ENCODE assay signal across 20 cellular contexts in genomic region chr13:99341969-99342722, GRCh38. TPM values are rescaled to one million over a fixed set of nuclear protein-coding genes. Genes with fewer than 3 reads are reported as not detected.
DNase-seq lines count a peak whose midpoint lies in the region; ATAC-seq and TF ChIP-seq lines count a peak whose summit lies in the region.
"Had no signal": no experiment of that assay in that cellular context is flagged by ENCODE, and none has a peak within 500 bp of the region (broad histone marks: within the 10 kb centered on the region; RNA-seq: fewer than 3 reads in every experiment).

No MANE protein-coding gene starts in this region.

- H3K9me3 ChIP-seq in CD4-positive, CD25-positive, alpha-beta regulatory T cell (ENCODE audit: control insufficient read depth in 2 of 2, low read length in 2 of 2), result no peaks in the 10 kb centered on the region
- H3K9me3 ChIP-seq in CD8-positive, alpha-beta memory T cell (ENCODE audit: low read length), result no peaks in the 10 kb centered on the region
- no peaks in the 10 kb centered on the region for H3K9me3 ChIP-seq in naive thymus-derived CD4-positive, alpha-beta T cell (ENCODE audit: control insufficient read depth in 2 of 3, low read length in 3 of 3)
- no peaks in the 10 kb centered on the region for H3K9me3 ChIP-seq in ovary
- H3K9me3 ChIP-seq: A549, Peyer's patch had no signal

- no peak for DNase-seq in CD4-positive, CD25-positive, alpha-beta regulatory T cell
- no peak for DNase-seq in CD8-positive, alpha-beta memory T cell
- DNase-seq in activated B cell treated with CpG ODN at 0.5 μM for 24 hours (no peak), middle frontal gyrus (ENCODE audit: extremely low spot score, low spot score) (no peak), ovary (no peak), foreskin melanocyte (no peak)
- no peak for DNase-seq in naive thymus-derived CD4-positive, alpha-beta T cell
- DNase-seq in activated T-helper 1 cell treated with anti-CD3 and anti-CD28 coated beads, Interleukin-12 subunit alpha, Interleukin-12 subunit beta, Interleukin-2, Interleukin-4 antibody, amounts not matched to agents 30 ng/mL and 10 ng/mL and 1 ng/mL, durations not matched to agents 14 hours and 24 hours and 36 hours (ENCODE audit: low spot score), result no peak
- DNase-seq: Calu3, GOT3, IMR-90, NCI-H1105, NCI-H146, NCI-H2029, NCI-H226, NCI-H510A treated with DMSO at 0.1 percent for 48 hours, NCI-H748 treated with DMSO at 0.1 percent for 48 hours, Peyer's patch had no signal

- H3K27me3 Mint-ChIP-seq in CD4-positive, CD25-positive, alpha-beta regulatory T cell, result no peaks in the 10 kb centered on the region
- peaks cover 0 to 1% of the 10 kb centered on the region in 2 donors for H3K27me3 Mint-ChIP-seq in CD8-positive, alpha-beta memory T cell
- no peaks in the 10 kb centered on the region for H3K27me3 Mint-ChIP-seq in activated B cell treated with CpG ODN at 0.5 μM for 24 hours
- H3K27me3 Mint-ChIP-seq in naive thymus-derived CD4-positive, alpha-beta T cell, result no peaks in the 10 kb centered on the region
- no peaks in the 10 kb centered on the region for H3K27me3 Mint-ChIP-seq in activated T-helper 1 cell treated with anti-CD3 and anti-CD28 coated beads, Interleukin-12 subunit alpha, Interleukin-12 subunit beta, Interleukin-2, Interleukin-4 antibody, amounts not matched to agents 30 ng/mL and 10 ng/mL and 1 ng/mL, durations not matched to agents 14 hours and 24 hours and 36 hours (ENCODE audit: insufficient read depth)
- H3K27me3 Mint-ChIP-seq: B cell had no signal

- intact Hi-C loops in activated B cell treated with CpG ODN at 0.5 μM for 24 hours (cut with micrococcal nuclease), result no loop called here
- intact Hi-C loops in naive thymus-derived CD4-positive, alpha-beta T cell (cut with micrococcal nuclease), result loop anchor here in 1 of 2 donors (2.0 kb wide), 1 partner anchor 19 kb away; no protein-coding TSS in a partner anchor
- intact Hi-C loops in activated T-helper 1 cell treated with anti-CD3 and anti-CD28 coated beads, Interleukin-12 subunit alpha, Interleukin-12 subunit beta, Interleukin-2, Interleukin-4 antibody, amounts not matched to agents 30 ng/mL and 10 ng/mL and 1 ng/mL, durations not matched to agents 14 hours and 24 hours and 36 hours (cut with micrococcal nuclease), result no loop called here
- intact Hi-C loops in ovary (cut with DNase I), result no loop called here

- POLR2A ChIA-PET in CD8-positive, alpha-beta memory T cell (lab: Charles Lee), result interaction anchor here (1.4 kb wide), 1 partner anchor 20 kb away, joined by 4 read pairs; no protein-coding TSS in a partner anchor
- POLR2A ChIA-PET in activated B cell treated with CpG ODN at 0.5 μM for 24 hours (lab: Charles Lee), result interaction anchor here (0.7 to 0.9 kb wide), 3 partner anchors 25 to 56 kb away, joined by 3 to 5 read pairs (median 3); no protein-coding TSS in a partner anchor
- POLR2A ChIA-PET in naive thymus-derived CD4-positive, alpha-beta T cell (lab: Charles Lee), result interaction anchor here (0.8 to 5.4 kb wide), 9 partner anchors 10 to 39 kb away, joined by 3 to 57 read pairs (median 6); partner anchors contain the start of gene GPR183

- CTCF ChIA-PET in CD8-positive, alpha-beta memory T cell (lab: Charles Lee), result interaction anchor here (0.9 to 2.3 kb wide), 5 partner anchors 11 to 166 kb away, joined by 3 to 9 read pairs (median 4); no protein-coding TSS in a partner anchor
- CTCF ChIA-PET in activated B cell treated with CpG ODN at 0.5 μM for 24 hours (lab: Charles Lee), result no interaction called here
- CTCF ChIA-PET in naive thymus-derived CD4-positive, alpha-beta T cell (lab: Charles Lee), result interaction anchor here (0.7 to 2.3 kb wide), 6 partner anchors 10 to 142 kb away, joined by 3 to 10 read pairs (median 4); no protein-coding TSS in a partner anchor

- H3K4me3 Mint-ChIP-seq in CD4-positive, CD25-positive, alpha-beta regulatory T cell, result no peak overlapping the region
- H3K4me3 Mint-ChIP-seq in CD8-positive, alpha-beta memory T cell, result peak overlapping the region in 6 of 7 donors; percentile 67 to 90 (median 80)
- no peak overlapping the region for H3K4me3 Mint-ChIP-seq in activated B cell treated with CpG ODN at 0.5 μM for 24 hours
- H3K4me3 Mint-ChIP-seq in naive thymus-derived CD4-positive, alpha-beta T cell, result peak overlapping the region in 3 of 10 donors; percentile 22 to 65 (median 23)
- no peak overlapping the region for H3K4me3 Mint-ChIP-seq in activated T-helper 1 cell treated with anti-CD3 and anti-CD28 coated beads, Interleukin-12 subunit alpha, Interleukin-12 subunit beta, Interleukin-2, Interleukin-4 antibody, amounts not matched to agents 30 ng/mL and 10 ng/mL and 1 ng/mL, durations not matched to agents 14 hours and 24 hours and 36 hours
- H3K4me3 Mint-ChIP-seq: B cell had no signal

- H3K4me1 ChIP-seq in CD4-positive, CD25-positive, alpha-beta regulatory T cell (ENCODE audit: control insufficient read depth, insufficient read depth, low read length, poor library complexity, severe bottlenecking), result peaks cover 26% of the 10 kb centered on the region
- H3K4me1 ChIP-seq in CD8-positive, alpha-beta memory T cell (ENCODE audit: insufficient read depth, low read length), result peaks cover 73% of the 10 kb centered on the region
- H3K4me1 ChIP-seq in naive thymus-derived CD4-positive, alpha-beta T cell (ENCODE audit: control insufficient read depth in 2 of 2, insufficient read depth in 2 of 2, low read length in 2 of 2), result peaks cover 31 to 50% of the 10 kb centered on the region in 2 donors
- no peaks in the 10 kb centered on the region for H3K4me1 ChIP-seq in ovary (ENCODE audit: insufficient read depth)
- H3K4me1 ChIP-seq: A549, Peyer's patch had no signal

- H3K27ac Mint-ChIP-seq in CD4-positive, CD25-positive, alpha-beta regulatory T cell, result peak overlapping the region in 2 of 3 donors; percentile 37 to 78
- H3K27ac Mint-ChIP-seq in CD8-positive, alpha-beta memory T cell, result peak overlapping the region in 7 of 8 donors; percentile 9 to 95 (median 55)
- H3K27ac Mint-ChIP-seq in activated B cell treated with CpG ODN at 0.5 μM for 24 hours, result peak overlapping the region; percentile 19
- H3K27ac Mint-ChIP-seq in naive thymus-derived CD4-positive, alpha-beta T cell, result peak overlapping the region in 7 of 9 donors; percentile 28 to 99 (median 77)
- no peak overlapping the region for H3K27ac Mint-ChIP-seq in activated T-helper 1 cell treated with anti-CD3 and anti-CD28 coated beads, Interleukin-12 subunit alpha, Interleukin-12 subunit beta, Interleukin-2, Interleukin-4 antibody, amounts not matched to agents 30 ng/mL and 10 ng/mL and 1 ng/mL, durations not matched to agents 14 hours and 24 hours and 36 hours

- WGBS in ovary, 3 donors, result 95 to 97% (median 95%) methylated on average over 16 of the region's 16 CpGs

- TF ChIP-seq CTCF in activated B cell treated with CpG ODN at 0.5 μM for 24 hours (IDR thresholded peaks at IDR 0.05), result no peak
- no peak for TF ChIP-seq CTCF in ovary (IDR thresholded peaks at IDR 0.05)

- H3K4me3 ChIP-seq in CD4-positive, CD25-positive, alpha-beta regulatory T cell (ENCODE audit: low read depth, low read length), result peak overlapping the region; percentile 64
- H3K4me3 ChIP-seq in CD8-positive, alpha-beta memory T cell (ENCODE audit: low read length), result no peak overlapping the region
- no peak overlapping the region for H3K4me3 ChIP-seq in naive thymus-derived CD4-positive, alpha-beta T cell (ENCODE audit: low read length)
- no peak overlapping the region for H3K4me3 ChIP-seq in ovary
- H3K4me3 ChIP-seq: A549, Peyer's patch had no signal

- H3K27ac ChIP-seq in CD4-positive, CD25-positive, alpha-beta regulatory T cell (ENCODE audit: insufficient read depth, low read length, poor library complexity, severe bottlenecking), result no peak overlapping the region
- H3K27ac ChIP-seq in CD8-positive, alpha-beta memory T cell (ENCODE audit: low read depth, low read length), result no peak overlapping the region
- H3K27ac ChIP-seq in naive thymus-derived CD4-positive, alpha-beta T cell (ENCODE audit: low read depth, low read length), result no peak overlapping the region
- H3K27ac ChIP-seq in ovary, result no peak overlapping the region
- H3K27ac ChIP-seq: A549, Peyer's patch had no signal

- H3K27me3 ChIP-seq in CD4-positive, CD25-positive, alpha-beta regulatory T cell (ENCODE audit: control insufficient read depth, insufficient read depth, low read length), result no peaks in the 10 kb centered on the region
- no peaks in the 10 kb centered on the region for H3K27me3 ChIP-seq in CD8-positive, alpha-beta memory T cell (ENCODE audit: insufficient read depth, low read length, poor library complexity, severe bottlenecking)
- no peaks in the 10 kb centered on the region for H3K27me3 ChIP-seq in naive thymus-derived CD4-positive, alpha-beta T cell (ENCODE audit: control insufficient read depth in 2 of 2, insufficient read depth in 2 of 2, low read length in 2 of 2)
- no peaks in the 10 kb centered on the region for H3K27me3 ChIP-seq in ovary
- H3K27me3 ChIP-seq: Peyer's patch had no signal

- TF ChIP-seq EP300 in ovary (IDR thresholded peaks at IDR 0.05), result no peak

- no peak for ATAC-seq in CD4-positive, CD25-positive, alpha-beta regulatory T cell (ENCODE audit: low read depth in 2 of 2)
- no peak for ATAC-seq in activated B cell treated with CpG ODN at 0.5 μM for 24 hours (ENCODE audit: low read depth)
- ATAC-seq in naive thymus-derived CD4-positive, alpha-beta T cell, result no peak

- peaks cover 69% of the 10 kb centered on the region for H3K36me3 Mint-ChIP-seq in CD4-positive, CD25-positive, alpha-beta regulatory T cell
- peaks cover 28 to 80% (median 51%) of the 10 kb centered on the region in 3 donors for H3K36me3 Mint-ChIP-seq in CD8-positive, alpha-beta memory T cell
- H3K36me3 Mint-ChIP-seq in activated B cell treated with CpG ODN at 0.5 μM for 24 hours (ENCODE audit: low read depth), result peaks cover 76% of the 10 kb centered on the region
- H3K36me3 Mint-ChIP-seq in naive thymus-derived CD4-positive, alpha-beta T cell, result peaks cover 18 to 69% (median 56%) of the 10 kb centered on the region in 5 donors
- peaks cover 63% of the 10 kb centered on the region for H3K36me3 Mint-ChIP-seq in activated T-helper 1 cell treated with anti-CD3 and anti-CD28 coated beads, Interleukin-12 subunit alpha, Interleukin-12 subunit beta, Interleukin-2, Interleukin-4 antibody, amounts not matched to agents 30 ng/mL and 10 ng/mL and 1 ng/mL, durations not matched to agents 14 hours and 24 hours and 36 hours (ENCODE audit: low read depth)

- H3K9me3 Mint-ChIP-seq in CD4-positive, CD25-positive, alpha-beta regulatory T cell, result peaks cover 0 to 3% (median 0%) of the 10 kb centered on the region in 7 donors
- no peaks in the 10 kb centered on the region for H3K9me3 Mint-ChIP-seq in CD8-positive, alpha-beta memory T cell
- no peaks in the 10 kb centered on the region for H3K9me3 Mint-ChIP-seq in activated B cell treated with CpG ODN at 0.5 μM for 24 hours
- peaks cover 0 to 3% (median 0%) of the 10 kb centered on the region in 11 donors for H3K9me3 Mint-ChIP-seq in naive thymus-derived CD4-positive, alpha-beta T cell
- H3K9me3 Mint-ChIP-seq in activated T-helper 1 cell treated with anti-CD3 and anti-CD28 coated beads, Interleukin-12 subunit alpha, Interleukin-12 subunit beta, Interleukin-2, Interleukin-4 antibody, amounts not matched to agents 30 ng/mL and 10 ng/mL and 1 ng/mL, durations not matched to agents 14 hours and 24 hours and 36 hours, result no peaks in the 10 kb centered on the region

- H3K36me3 ChIP-seq in CD4-positive, CD25-positive, alpha-beta regulatory T cell (ENCODE audit: control insufficient read depth, insufficient read depth, low read length), result peaks cover 34% of the 10 kb centered on the region
- peaks cover 29% of the 10 kb centered on the region for H3K36me3 ChIP-seq in CD8-positive, alpha-beta memory T cell (ENCODE audit: insufficient read depth, low read length)
- peaks cover 0 to 52% (median 5%) of the 10 kb centered on the region in 3 experiments for H3K36me3 ChIP-seq in naive thymus-derived CD4-positive, alpha-beta T cell (ENCODE audit: control insufficient read depth in 2 of 3, insufficient read depth in 3 of 3, low read length in 3 of 3)
- no peaks in the 10 kb centered on the region for H3K36me3 ChIP-seq in ovary

- peaks cover 45 to 84% (median 51%) of the 10 kb centered on the region in 4 donors for H3K4me1 Mint-ChIP-seq in CD4-positive, CD25-positive, alpha-beta regulatory T cell
- peaks cover 83 to 97% (median 94%) of the 10 kb centered on the region in 3 donors for H3K4me1 Mint-ChIP-seq in CD8-positive, alpha-beta memory T cell
- peaks cover 40% of the 10 kb centered on the region for H3K4me1 Mint-ChIP-seq in activated B cell treated with CpG ODN at 0.5 μM for 24 hours
- H3K4me1 Mint-ChIP-seq in naive thymus-derived CD4-positive, alpha-beta T cell, result peaks cover 32 to 94% (median 77%) of the 10 kb centered on the region in 7 donors
- peaks cover 24% of the 10 kb centered on the region for H3K4me1 Mint-ChIP-seq in activated T-helper 1 cell treated with anti-CD3 and anti-CD28 coated beads, Interleukin-12 subunit alpha, Interleukin-12 subunit beta, Interleukin-2, Interleukin-4 antibody, amounts not matched to agents 30 ng/mL and 10 ng/mL and 1 ng/mL, durations not matched to agents 14 hours and 24 hours and 36 hours (ENCODE audit: low read depth)

- no peak for TF ChIP-seq POLR2A in ovary (IDR thresholded peaks at IDR 0.05)

RNA-seq across cellular contexts. Expression of gene GPR183, which starts 34.9 kb away (rescaled TPM):
- 206 TPM for total RNA-seq in CD4-positive, CD25-positive, alpha-beta regulatory T cell
- 100 to 1,000 TPM; 262 to 418 (median 324) TPM for polyA plus RNA-seq in CD4-positive, CD25-positive, alpha-beta regulatory T cell
- 10 to 100 TPM; 61.5 to 62.8 TPM for total RNA-seq in CD8-positive, alpha-beta memory T cell
- polyA plus RNA-seq in CD8-positive, alpha-beta memory T cell, result 232 TPM
- total RNA-seq in activated B cell treated with CpG ODN at 0.5 μM for 24 hours (84.5 and 86.4 TPM in 2 replicates), ovary (10 to 100 TPM in 2 of 7 donors, 1 to 10 TPM in 5; 2.4 to 14.6 (median 5.5) TPM)
- total RNA-seq in naive thymus-derived CD4-positive, alpha-beta T cell, result 100 to 1,000 TPM in 4 of 5 experiments, 10 to 100 TPM in 1; 26.8 to 231 (median 112) TPM
- 100 to 1,000 TPM; 234 to 241 TPM for polyA plus RNA-seq in naive thymus-derived CD4-positive, alpha-beta T cell
- total RNA-seq in activated T-helper 1 cell treated with anti-CD3 and anti-CD28 coated beads, Interleukin-12 subunit alpha, Interleukin-12 subunit beta, Interleukin-2, Interleukin-4 antibody, amounts not matched to agents 30 ng/mL and 10 ng/mL and 1 ng/mL, durations not matched to agents 14 hours and 24 hours and 36 hours, result 22.6 and 23.6 TPM in 2 replicates
- 1 to 10 TPM; 4.7 to 7.6 TPM for polyA plus RNA-seq in ovary
- total RNA-seq: Calu3 had no signal
- polyA plus RNA-seq: A549 had no signal

Comparison
In these comparisons a context has a peak if more than half of its experiments do, and no peak if none do; other contexts are left out.
1. H3K4me3 Mint-ChIP-seq: peak in CD8-positive, alpha-beta memory T cell (6 of 7); none in CD4-positive, CD25-positive, alpha-beta regulatory T cell (0 of 4), activated B cell treated with CpG ODN at 0.5 μM for 24 hours (single experiment) and activated T-helper 1 cell treated with anti-CD3 and anti-CD28 coated beads, Interleukin-12 subunit alpha, Interleukin-12 subunit beta, Interleukin-2, Interleukin-4 antibody, amounts not matched to agents 30 ng/mL and 10 ng/mL and 1 ng/mL, durations not matched to agents 14 hours and 24 hours and 36 hours (single experiment).